Comparison of ENCODE assay signal across 17 cellular contexts in the genomic region with DNA sequence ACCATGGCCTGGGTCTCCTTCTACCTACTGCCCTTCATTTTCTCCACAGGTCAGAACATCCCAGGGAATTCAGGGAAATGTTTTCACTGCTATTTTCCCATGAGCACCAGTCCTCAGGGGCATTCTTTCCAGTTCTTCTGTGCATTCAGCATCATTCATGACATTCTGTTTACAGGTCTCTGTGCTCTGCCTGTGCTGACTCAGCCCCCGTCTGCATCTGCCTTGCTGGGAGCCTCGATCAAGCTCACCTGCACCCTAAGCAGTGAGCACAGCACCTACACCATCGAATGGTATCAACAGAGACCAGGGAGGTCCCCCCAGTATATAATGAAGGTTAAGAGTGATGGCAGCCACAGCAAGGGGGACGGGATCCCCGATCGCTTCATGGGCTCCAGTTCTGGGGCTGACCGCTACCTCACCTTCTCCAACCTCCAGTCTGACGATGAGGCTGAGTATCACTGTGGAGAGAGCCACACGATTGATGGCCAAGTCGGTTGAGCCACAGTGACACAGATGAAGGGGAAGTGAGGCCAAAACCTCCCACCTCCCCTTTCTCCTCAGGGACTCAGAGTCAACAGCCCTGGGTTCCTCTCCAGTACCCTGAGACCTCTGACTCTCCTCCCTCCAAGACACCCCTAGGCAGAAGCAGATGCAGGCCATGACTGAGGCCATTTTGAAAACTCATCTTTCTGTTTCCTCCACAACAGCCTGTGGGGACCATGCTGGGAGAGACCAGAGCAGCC. TPM values are rescaled to one million over a fixed set of nuclear protein-coding genes. Genes with fewer than 3 reads are reported as not detected.
A peak's percentile ranks its signal among the peaks of the same experiment; 100 is the strongest.
DNase-seq lines count a peak whose midpoint lies in the region; ATAC-seq and TF ChIP-seq lines count a peak whose summit lies in the region.
"Had no signal": no experiment of that assay in that cellular context is flagged by ENCODE, and none has a peak within 500 bp of the region (broad histone marks: within the 10 kb centered on the region; RNA-seq: fewer than 3 reads in every experiment).

No MANE protein-coding gene starts in this region.

- H3F3A ChIP-seq in SU-DHL-6 (ENCODE audit: insufficient read depth): peaks cover 23% of the 10 kb centered on the region

- POLR2A ChIA-PET in Caco-2 (lab: Charles Lee): no interaction called here

- DNase-seq in right atrium auricular region (ENCODE audit: low spot score): peak; percentile 34
- no peak for DNase-seq in Right ventricle myocardium superior
- peak; percentile 39 for DNase-seq in mesenteric fat pad (ENCODE audit: low spot score)
- DNase-seq in vagina (ENCODE audit: extremely low spot score in 2 of 2): peak; percentile 58
- DNase-seq in Caco-2: no peak
- DNase-seq in 8988T: no peak
- DNase-seq: AML-193; CD4-positive, alpha-beta memory T cell; GF-D8; NCI-H1105; NCI-H187; NCI-H2171; SJCRH30 had no signal

- no TSS peak for BruUV-seq in Caco-2 (replicated peaks; lab: Mats Ljungman, UMichigan)

- no peaks in the 10 kb centered on the region for H3K4me1 Mint-ChIP-seq in Caco-2 (ENCODE audit: low read depth, unreplicated experiment)

- CTCF ChIA-PET in Caco-2 (lab: Charles Lee): interaction anchor here (0.7 to 1.3 kb wide), 5 partner anchors 12 to 102 kb away, joined by 3 to 10 read pairs (median 5); no protein-coding TSS in a partner anchor

- peaks cover 1% of the 10 kb centered on the region for H3K27me3 Mint-ChIP-seq in Caco-2 (ENCODE audit: insufficient read depth, unreplicated experiment)
- H3K27me3 Mint-ChIP-seq: CD4-positive, alpha-beta memory T cell had no signal

- H3K4me3 ChIP-seq in right atrium auricular region: no peak overlapping the region
- no peak overlapping the region for H3K4me3 ChIP-seq in SU-DHL-6 (ENCODE audit: insufficient read depth, low read length, poor library complexity, severe bottlenecking)
- H3K4me3 ChIP-seq in vagina: no peak overlapping the region
- H3K4me3 ChIP-seq in Caco-2 (ENCODE audit: low read depth, low read length): no peak overlapping the region
- H3K4me3 ChIP-seq: SJCRH30 had no signal

- H3K4me3 Mint-ChIP-seq in Caco-2 (ENCODE audit: unreplicated experiment): no peak overlapping the region
- H3K4me3 Mint-ChIP-seq: CD4-positive, alpha-beta memory T cell had no signal

- peak overlapping the region; percentile 6 for H3K4me2 ChIP-seq in SU-DHL-6 (ENCODE audit: low read depth, low read length, poor library complexity, severe bottlenecking)

- no peaks in the 10 kb centered on the region for H3K79me2 ChIP-seq in SU-DHL-6 (ENCODE audit: insufficient read depth, low read length)

- H3K9me2 ChIP-seq in SU-DHL-6 (replicated peaks; ENCODE audit: insufficient read depth, low read length): no peaks in the 10 kb centered on the region

- H3K27ac ChIP-seq in right atrium auricular region (no peak overlapping the region), SU-DHL-6 (ENCODE audit: low read depth, low read length) (peak overlapping the region; percentile 49), vagina (no peak overlapping the region)
- H3K27ac ChIP-seq: SJCRH30 had no signal

- TF ChIP-seq CTCF in right atrium auricular region (IDR thresholded peaks at IDR 0.05) (no peak), SU-DHL-6 (IDR thresholded peaks at IDR 0.05; ENCODE audit: insufficient read depth, low read length, poor library complexity, severe bottlenecking) (no peak), vagina (IDR thresholded peaks at IDR 0.05) (no peak), Caco-2 (IDR thresholded peaks at IDR 0.05; ENCODE audit: insufficient read depth in 1 of 2, low read depth in 1 of 2, low read length in 1 of 2, severe bottlenecking in 1 of 2, unreplicated experiment in 1 of 2) (no peak)

- no peaks in the 10 kb centered on the region for H3K27me3 ChIP-seq in right atrium auricular region
- no peaks in the 10 kb centered on the region for H3K27me3 ChIP-seq in SU-DHL-6 (ENCODE audit: low read length)
- H3K27me3 ChIP-seq in vagina: no peaks in the 10 kb centered on the region
- no peaks in the 10 kb centered on the region for H3K27me3 ChIP-seq in Caco-2 (replicated peaks; ENCODE audit: control insufficient read depth, insufficient read depth, low read length)
- H3K27me3 ChIP-seq: SJCRH30 had no signal

- H4K20me1 ChIP-seq in SU-DHL-6 (ENCODE audit: low read depth, low read length): no peaks in the 10 kb centered on the region

- intact Hi-C loops in Right ventricle myocardium superior (cut with DNase I): no loop called here
- intact Hi-C loops in vagina (cut with DNase I): no loop called here
- intact Hi-C loops in Caco-2 (cut with micrococcal nuclease; ENCODE audit: unreplicated experiment): no loop called here

- no peak overlapping the region for H2AFZ ChIP-seq in SU-DHL-6 (ENCODE audit: low read depth, low read length, severe bottlenecking)

- no peak overlapping the region for H3K27ac Mint-ChIP-seq in Caco-2 (ENCODE audit: unreplicated experiment)
- H3K27ac Mint-ChIP-seq: CD4-positive, alpha-beta memory T cell had no signal

- no peak for TF ChIP-seq POLR2A in vagina (IDR thresholded peaks at IDR 0.05)

- peak overlapping the region; percentile 7; the same call in 1 of the 2 replicates for H3K9ac ChIP-seq in SU-DHL-6 (ENCODE audit: low read length)

- H3K4me1 ChIP-seq in right atrium auricular region (no peaks in the 10 kb centered on the region), vagina (peaks cover 4% of the 10 kb centered on the region), Caco-2 (no peaks in the 10 kb centered on the region)

- H3K9me3 ChIP-seq in right atrium auricular region (peaks cover 0 to 14% of the 10 kb centered on the region in 2 donors), SU-DHL-6 (ENCODE audit: insufficient read depth, low read length) (0 out of 2 replicates have a peak, but pooled peaks cover 5% of the 10 kb centered on the region), vagina (no peaks in the 10 kb centered on the region), Caco-2 (no peaks in the 10 kb centered on the region)
- H3K9me3 ChIP-seq: SJCRH30 had no signal

- no peaks in the 10 kb centered on the region for H3K36me3 ChIP-seq in right atrium auricular region
- H3K36me3 ChIP-seq in SU-DHL-6 (ENCODE audit: low read length): 0 out of 2 replicates have a peak, but pooled peaks cover 5% of the 10 kb centered on the region
- no peaks in the 10 kb centered on the region for H3K36me3 ChIP-seq in vagina
- no peaks in the 10 kb centered on the region for H3K36me3 ChIP-seq in Caco-2 (ENCODE audit: control insufficient read depth, insufficient read depth, low read length)
- H3K36me3 ChIP-seq: SJCRH30 had no signal

- ATAC-seq in Right ventricle myocardium superior (ENCODE audit: poor library complexity) (no peak), HG02970 (IDR thresholded peaks at IDR 0.05; ENCODE audit: low FRiP score, unreplicated experiment) (no peak)

- H3K36me3 Mint-ChIP-seq in Caco-2 (ENCODE audit: insufficient read depth, unreplicated experiment): no peaks in the 10 kb centered on the region

- H3K9me3 Mint-ChIP-seq in Caco-2 (ENCODE audit: unreplicated experiment): no peaks in the 10 kb centered on the region

RNA-seq across cellular contexts. Expression of gene IGLL5, which starts 15.9 kb away (rescaled TPM):
- total RNA-seq in right atrium auricular region (1 to 10 TPM in 1 of 2 donors, under 1 TPM in 1; 0.59 to 1.4 TPM), Right ventricle myocardium superior (not detected), mesenteric fat pad (not detected), vagina (1.7 TPM), Caco-2 (2022) (not detected in 2 replicates)
- total RNA-seq: CD4-positive, alpha-beta memory T cell; NCI-H460; RPMI7951 had no signal

Comparison
In these comparisons a context has a peak if more than half of its experiments do, and no peak if none do; other contexts are left out.
1. DNase-seq: peak in right atrium auricular region (single experiment), mesenteric fat pad (single experiment) and vagina (2 of 2); none in Right ventricle myocardium superior (single experiment), Caco-2 (0 of 2) and 8988T (single experiment).